ENCODE assay signal across 1 cellular context in genomic region chr6:26055670-26056582, GRCh38.
TF ChIP-seq lines count a peak whose summit lies in the region.

No MANE protein-coding gene starts in this region.

TF ChIP-seq in K562, 482 proteins besides CTCF, POLR2A, EP300 and RAD21 (continued from another document and continues in another):
- TF ChIP-seq THRAP3 (IDR thresholded peaks at IDR 0.05; ENCODE audit: borderline replicate concordance) (peak; percentile 100), HCFC1 (IDR thresholded peaks at IDR 0.05; ENCODE audit: low read depth, low read length) (0 out of 2 replicates have a peak, but pooled peaks have one; percentile 40), KAT2B (IDR thresholded peaks at IDR 0.05; ENCODE audit: low read depth, low read length) (no peak), MAFK (IDR thresholded peaks at IDR 0.05; ENCODE audit: low read length) (0 out of 2 replicates have a peak, but pooled peaks have one; percentile 13), HSF4 (CRISPR knock-in tag; IDR thresholded peaks at IDR 0.05; ENCODE audit: borderline replicate concordance) (peak; percentile 30; the same call in 1 of the 2 replicates), ZBTB8A (IDR thresholded peaks at IDR 0.05; ENCODE audit: partially characterized antibody) (peak; percentile 53), ARNT (IDR thresholded peaks at IDR 0.05) (0 out of 4 replicates have a peak, but pooled peaks of 1 of the 2 experiments have one; percentile 14), NONO (IDR thresholded peaks at IDR 0.05; ENCODE audit: low read depth in 2 of 2, low read length in 1 of 2) (peak; percentile 54 to 68), ARHGAP35 (IDR thresholded peaks at IDR 0.05; ENCODE audit: partially characterized antibody) (no peak), ZNF384 (IDR thresholded peaks at IDR 0.05; ENCODE audit: low read depth, low read length) (0 out of 2 replicates have a peak, but pooled peaks have one; percentile 42), TAL1 (IDR thresholded peaks at IDR 0.05) (no peak), NR3C1 (CRISPR knock-in tag; IDR thresholded peaks at IDR 0.05) (peak; percentile 58; the same call in 1 of the 2 replicates), HEY1 (CRISPR knock-in tag; IDR thresholded peaks at IDR 0.05; ENCODE audit: borderline replicate concordance) (0 out of 2 replicates have a peak, but pooled peaks have one; percentile 29), CEBPZ (IDR thresholded peaks at IDR 0.05; ENCODE audit: borderline replicate concordance, low read depth, low read length) (no peak), ZFP36 (IDR thresholded peaks at IDR 0.05; ENCODE audit: low read depth, low read length, partially characterized antibody) (peak; percentile 2), GTF3C2 (IDR thresholded peaks at IDR 0.05; ENCODE audit: borderline replicate concordance, extremely low read depth, insufficient read length) (peak; percentile 5), ZC3H4 (CRISPR knock-in tag; IDR thresholded peaks at IDR 0.05; ENCODE audit: borderline replicate concordance) (peak; percentile 99), RUNX1 (IDR thresholded peaks at IDR 0.05; ENCODE audit: low read depth) (peak; percentile 60), SRSF1 (IDR thresholded peaks at IDR 0.05; ENCODE audit: low read depth, low read length) (peak; percentile 59; the same call in 1 of the 2 replicates), DLX4 (CRISPR knock-in tag; IDR thresholded peaks at IDR 0.05) (0 out of 2 replicates have a peak, but pooled peaks have one; percentile 46), KAT8 (IDR thresholded peaks at IDR 0.05; ENCODE audit: low read depth) (no peak), TFAP4 (CRISPR knock-in tag; IDR thresholded peaks at IDR 0.05; ENCODE audit: borderline replicate concordance) (peak; percentile 82; the same call in 1 of the 2 replicates), PHF21A (IDR thresholded peaks at IDR 0.05; ENCODE audit: borderline replicate concordance, low read depth) (peak; percentile 40; the same call in 1 of the 2 replicates), HNRNPK (IDR thresholded peaks at IDR 0.05; ENCODE audit: low read depth, low read length, poor library complexity, severe bottlenecking) (no peak), MED1 (CRISPR knock-in tag; IDR thresholded peaks at IDR 0.05; ENCODE audit: borderline replicate concordance) (peak; percentile 98), GABPA (tag; conservative IDR thresholded peaks at IDR 0.05; ENCODE audit: low read depth) (peak; percentile 46), ZFPM2 (CRISPR knock-in tag; IDR thresholded peaks at IDR 0.05) (0 out of 2 replicates have a peak, but pooled peaks have one; percentile 70), ZNF583 (CRISPR knock-in tag; IDR thresholded peaks at IDR 0.05) (peak; percentile 64; the same call in 1 of the 2 replicates), PYGO2 (tag; IDR thresholded peaks at IDR 0.05) (no peak), TCF7L2 (IDR thresholded peaks at IDR 0.05; ENCODE audit: low read depth, low read length) (0 out of 2 replicates have a peak, but pooled peaks have one; percentile 9), EP400 (IDR thresholded peaks at IDR 0.05) (peak; percentile 50), ZBTB9 (CRISPR knock-in tag; IDR thresholded peaks at IDR 0.05) (peak; percentile 84), ZNF766 (CRISPR knock-in tag; conservative IDR thresholded peaks at IDR 0.05) (peak; percentile 69), TAF1 (IDR thresholded peaks at IDR 0.05; ENCODE audit: control insufficient read depth, extremely low read depth, insufficient read depth, low read length, severe bottlenecking) (peak; percentile 91), KLF16 (IDR thresholded peaks at IDR 0.05) (peak; percentile 43; the same call in 1 of the 2 replicates), E2F1 (CRISPR knock-in tag; IDR thresholded peaks at IDR 0.05) (peak; percentile 92), GTF2E2 (tag; IDR thresholded peaks at IDR 0.05) (peak; percentile 100), RNF219 (CRISPR knock-in tag; IDR thresholded peaks at IDR 0.05) (peak; percentile 65; the same call in 1 of the 2 replicates), SIRT6 (IDR thresholded peaks at IDR 0.05; ENCODE audit: low read depth, low read length) (peak; percentile 100), ZNF41 (CRISPR knock-in tag; conservative IDR thresholded peaks at IDR 0.05) (0 out of 2 replicates have a peak, but pooled peaks have one; percentile 9), RBFOX2 (IDR thresholded peaks at IDR 0.05; ENCODE audit: low read depth, low read length) (peak; percentile 98), MITF (IDR thresholded peaks at IDR 0.05) (peak; percentile 21; the same call in 1 of the 2 replicates), HOMEZ (CRISPR knock-in tag; IDR thresholded peaks at IDR 0.05) (peak; percentile 35; the same call in 1 of the 2 replicates), IRF1 (CRISPR knock-in tag; IDR thresholded peaks at IDR 0.05; ENCODE audit: borderline replicate concordance) (no peak), FOSL1 (tag; conservative IDR thresholded peaks at IDR 0.05) (peak; percentile 12; the same call in 1 of the 2 replicates), LARP7 (IDR thresholded peaks at IDR 0.05) (peak; percentile 28; the same call in 1 of the 2 replicates), SP2 (IDR thresholded peaks at IDR 0.05; ENCODE audit: extremely low read depth, low read depth, low read length, poor library complexity, severe bottlenecking) (no peak), RBM39 (optimal IDR thresholded peaks at IDR 0.05; ENCODE audit: low read depth, low read length) (peak; percentile 99), POLR2B (IDR thresholded peaks at IDR 0.05; ENCODE audit: low read depth, partially characterized antibody) (peak; percentile 99)
